ENCODE assay signal across 13 cellular contexts in genomic region chr7:33750177-33750576, GRCh38.
A peak's percentile ranks its signal among the peaks of the same experiment; 100 is the strongest.
DNase-seq lines count a peak whose midpoint lies in the region; ATAC-seq and TF ChIP-seq lines count a peak whose summit lies in the region.
"Had no signal": no experiment of that assay in that cellular context is flagged by ENCODE, and none has a peak within 500 bp of the region (broad histone marks: within the 10 kb centered on the region; RNA-seq: fewer than 3 reads in every experiment).

No MANE protein-coding gene starts in this region.

- TF ChIP-seq POLR2A in gastrocnemius medialis (IDR thresholded peaks at IDR 0.05), result no peak

- peaks cover 0 to 17% (median 13%) of the 10 kb centered on the region in 10 experiments; a peak in 11 of 20 replicates for H3K4me1 ChIP-seq in BLaER1 treated with 17β-estradiol and CSF1 and Interleukin-3, amounts not matched to agents 10 nM and 100 nM
- H3K4me1 ChIP-seq in gastrocnemius medialis, result peaks cover 5 to 8% of the 10 kb centered on the region in 2 donors
- H3K4me1 ChIP-seq in upper lobe of right lung, result no peaks in the 10 kb centered on the region
- H3K4me1 ChIP-seq: tibial artery had no signal

- H3K27ac Mint-ChIP-seq in osteocyte (ENCODE audit: unreplicated experiment), result no peak overlapping the region
- H3K27ac Mint-ChIP-seq: activated naive CD8-positive, alpha-beta T cell had no signal

- no peaks in the 10 kb centered on the region for H3K9me3 Mint-ChIP-seq in osteocyte (ENCODE audit: unreplicated experiment)
- H3K9me3 Mint-ChIP-seq: activated CD4-positive, alpha-beta T cell treated with anti-CD3 and anti-CD28 coated beads, Interleukin-2, amount 10 ng/mL, durations not matched to agents 24 days and 14 days had no signal

- no peak overlapping the region for H3K4me3 Mint-ChIP-seq in osteocyte (ENCODE audit: unreplicated experiment)
- H3K4me3 Mint-ChIP-seq: activated CD4-positive, alpha-beta T cell treated with anti-CD3 and anti-CD28 coated beads, Interleukin-2, amount 10 ng/mL, durations not matched to agents 24 days and 14 days; activated naive CD8-positive, alpha-beta T cell had no signal

- DNase-seq in RPMI7951 (ENCODE audit: low read depth) (peak; percentile 69), NCI-H187 (lab: John Stamatoyannopoulos, UW) (no peak), gastrocnemius medialis (no peak), upper lobe of right lung (no peak), osteocyte (ENCODE audit: extremely low spot score, unreplicated experiment) (no peak)
- DNase-seq: activated CD4-positive, alpha-beta T cell treated with anti-CD3 and anti-CD28 coated beads, Interleukin-2, amount 10 ng/mL, durations not matched to agents 24 days and 14 days; NCI-H446; tibial artery had no signal

- peaks cover 2% of the 10 kb centered on the region for H3K27me3 Mint-ChIP-seq in osteocyte (ENCODE audit: unreplicated experiment)
- H3K27me3 Mint-ChIP-seq: activated CD4-positive, alpha-beta T cell treated with anti-CD3 and anti-CD28 coated beads, Interleukin-2, amount 10 ng/mL, durations not matched to agents 24 days and 14 days; activated naive CD8-positive, alpha-beta T cell had no signal

- H3K36me3 ChIP-seq in BLaER1 treated with 17β-estradiol and CSF1 and Interleukin-3, amounts not matched to agents 10 nM and 100 nM, result no peaks in the 10 kb centered on the region
- H3K36me3 ChIP-seq in gastrocnemius medialis (no peaks in the 10 kb centered on the region), upper lobe of right lung (no peaks in the 10 kb centered on the region)
- H3K36me3 ChIP-seq: tibial artery had no signal

- H3K36me3 Mint-ChIP-seq in osteocyte (ENCODE audit: unreplicated experiment), result no peaks in the 10 kb centered on the region

- H3K4me3 ChIP-seq in BLaER1 treated with 17β-estradiol and CSF1 and Interleukin-3, amounts not matched to agents 10 nM and 100 nM, result no peak overlapping the region
- H3K4me3 ChIP-seq in gastrocnemius medialis, result no peak overlapping the region
- no peak overlapping the region for H3K4me3 ChIP-seq in upper lobe of right lung
- H3K4me3 ChIP-seq: K562, tibial artery had no signal

- H3K4me2 ChIP-seq in BLaER1 treated with 17β-estradiol and CSF1 and Interleukin-3, amounts not matched to agents 10 nM and 100 nM, result peak overlapping the region in 9 of 11 experiments; percentile 3 to 59 (median 40); a peak in 13 of 22 replicates

- H3K27me3 ChIP-seq in BLaER1 treated with 17β-estradiol and CSF1 and Interleukin-3, amounts not matched to agents 10 nM and 100 nM, result no peaks in the 10 kb centered on the region
- H3K27me3 ChIP-seq in gastrocnemius medialis (no peaks in the 10 kb centered on the region), upper lobe of right lung (no peaks in the 10 kb centered on the region)
- H3K27me3 ChIP-seq: tibial artery had no signal

- no peak for TF ChIP-seq CTCF in gastrocnemius medialis (IDR thresholded peaks at IDR 0.05 in 4 of 5, conservative IDR thresholded peaks at IDR 0.05 in 1 of 5)
- TF ChIP-seq CTCF in upper lobe of right lung (IDR thresholded peaks at IDR 0.05), result no peak
- TF ChIP-seq CTCF in osteocyte (IDR thresholded peaks at IDR 0.05), result no peak

- H3K4me1 Mint-ChIP-seq in osteocyte (ENCODE audit: unreplicated experiment), result peaks cover 7% of the 10 kb centered on the region
- H3K4me1 Mint-ChIP-seq: activated CD4-positive, alpha-beta T cell treated with anti-CD3 and anti-CD28 coated beads, Interleukin-2, amount 10 ng/mL, durations not matched to agents 24 days and 14 days had no signal

- no peak overlapping the region for H3K9ac ChIP-seq in BLaER1 treated with 17β-estradiol and CSF1 and Interleukin-3, amounts not matched to agents 10 nM and 100 nM

- peak; percentile 85 for ATAC-seq in GM19455 (IDR thresholded peaks at IDR 0.05; ENCODE audit: unreplicated experiment)
- ATAC-seq in HG02885 (IDR thresholded peaks at IDR 0.05; ENCODE audit: poor library complexity, unreplicated experiment), result peak; percentile 91
- no peak for ATAC-seq in gastrocnemius medialis
- no peak for ATAC-seq in upper lobe of right lung
- ATAC-seq: K562 had no signal

- H4K20me1 ChIP-seq in BLaER1 treated with 17β-estradiol and CSF1 and Interleukin-3, amounts not matched to agents 10 nM and 100 nM, result no peaks in the 10 kb centered on the region

- intact Hi-C loops in gastrocnemius medialis (cut with DNase I; ENCODE audit: low total_unique reads) (no loop called here), upper lobe of right lung (cut with DNase I) (no loop called here)

- H3K27ac ChIP-seq in BLaER1 treated with 17β-estradiol and CSF1 and Interleukin-3, amounts not matched to agents 10 nM and 100 nM, result no peak overlapping the region
- H3K27ac ChIP-seq in gastrocnemius medialis (no peak overlapping the region), upper lobe of right lung (no peak overlapping the region)
- H3K27ac ChIP-seq: tibial artery had no signal

- H3K9me3 ChIP-seq in BLaER1 treated with 17β-estradiol and CSF1 and Interleukin-3, amounts not matched to agents 10 nM and 100 nM (replicated peaks in 1 of 11), result no peaks in the 10 kb centered on the region
- H3K9me3 ChIP-seq in gastrocnemius medialis (no peaks in the 10 kb centered on the region), upper lobe of right lung (no peaks in the 10 kb centered on the region)
- H3K9me3 ChIP-seq: tibial artery had no signal

- in situ Hi-C loops in gastrocnemius medialis (cut with MboI; ENCODE audit: low sequenced_read_pairs in 4 of 4), result loop anchor here in 1 of 4 donors (10.0 kb wide), 1 partner anchor 145 kb away; no protein-coding TSS in a partner anchor

Comparison
In these comparisons a context has a peak if more than half of its experiments do, and no peak if none do; other contexts are left out.
1. ATAC-seq: peak in GM19455 (single experiment) and HG02885 (single experiment); none in gastrocnemius medialis (0 of 2) and upper lobe of right lung (single experiment).